In genomic region chr2:88129313-88129959, GRCh38 we compare ENCODE assay signal across 1 cellular context.
TF ChIP-seq lines count a peak whose summit lies in the region.

No MANE protein-coding gene starts in this region.

TF ChIP-seq in HepG2, 621 proteins besides CTCF, POLR2A, EP300 and RAD21:
- TF ChIP-seq BCL3 (CRISPR knock-in tag; IDR thresholded peaks at IDR 0.05), result peak; percentile 46; the same call in 1 of the 2 replicates
- 0 out of 2 replicates have a peak, but pooled peaks have one; percentile 30 for TF ChIP-seq ZNF30 (CRISPR knock-in tag; IDR thresholded peaks at IDR 0.05)
- TF ChIP-seq ZNF407 (CRISPR knock-in tag; IDR thresholded peaks at IDR 0.05; ENCODE audit: not compliant biosample characterization), result peak; percentile 51
- TF ChIP-seq MTF2 (CRISPR knock-in tag; IDR thresholded peaks at IDR 0.05; ENCODE audit: borderline replicate concordance), result 0 out of 2 replicates have a peak, but pooled peaks have one; percentile 42
- no peak for TF ChIP-seq MLLT10 (CRISPR knock-in tag; IDR thresholded peaks at IDR 0.05)
- TF ChIP-seq ZNF3 (CRISPR knock-in tag; IDR thresholded peaks at IDR 0.05), result no peak
- 0 out of 2 replicates have a peak, but pooled peaks have one; percentile 31 for TF ChIP-seq ZMYM4 (CRISPR knock-in tag; IDR thresholded peaks at IDR 0.05)
- peak; percentile 80 for TF ChIP-seq ZNF274 (CRISPR knock-in tag; IDR thresholded peaks at IDR 0.05)
- 0 out of 2 replicates have a peak, but pooled peaks have one; percentile 36 for TF ChIP-seq FOXC1 (CRISPR knock-in tag; IDR thresholded peaks at IDR 0.05; ENCODE audit: borderline replicate concordance)
- 0 out of 2 replicates have a peak, but pooled peaks have one; percentile 26 for TF ChIP-seq ZIK1 (CRISPR knock-in tag; IDR thresholded peaks at IDR 0.05; ENCODE audit: borderline replicate concordance, low read depth)
- peak; percentile 14 for TF ChIP-seq TEAD3 (CRISPR knock-in tag; optimal IDR thresholded peaks at IDR 0.05; ENCODE audit: borderline replicate concordance)
- no peak for TF ChIP-seq ZNF430 (CRISPR knock-in tag; IDR thresholded peaks at IDR 0.05)
- peak; percentile 7; the same call in 1 of the 2 replicates for TF ChIP-seq ZBTB38 (CRISPR knock-in tag; IDR thresholded peaks at IDR 0.05)
- TF ChIP-seq SMAD1 (CRISPR knock-in tag; IDR thresholded peaks at IDR 0.05; ENCODE audit: borderline replicate concordance, low read depth), result 0 out of 2 replicates have a peak, but pooled peaks have one; percentile 18
- TF ChIP-seq ZNF616 (CRISPR knock-in tag; IDR thresholded peaks at IDR 0.05; ENCODE audit: low read depth), result 0 out of 2 replicates have a peak, but pooled peaks have one; percentile 18
- 0 out of 2 replicates have a peak, but pooled peaks have one; percentile 35 for TF ChIP-seq ARID4A (CRISPR knock-in tag; IDR thresholded peaks at IDR 0.05; ENCODE audit: borderline replicate concordance)
- peak; percentile 11; the same call in 1 of the 2 replicates for TF ChIP-seq SRY (CRISPR knock-in tag; IDR thresholded peaks at IDR 0.05)
- TF ChIP-seq ZNF841 (CRISPR knock-in tag; IDR thresholded peaks at IDR 0.05; ENCODE audit: borderline replicate concordance), result no peak
- TF ChIP-seq KLF13 (CRISPR knock-in tag; IDR thresholded peaks at IDR 0.05), result peak; percentile 41; the same call in 1 of the 2 replicates
- TF ChIP-seq, protein P1, sequence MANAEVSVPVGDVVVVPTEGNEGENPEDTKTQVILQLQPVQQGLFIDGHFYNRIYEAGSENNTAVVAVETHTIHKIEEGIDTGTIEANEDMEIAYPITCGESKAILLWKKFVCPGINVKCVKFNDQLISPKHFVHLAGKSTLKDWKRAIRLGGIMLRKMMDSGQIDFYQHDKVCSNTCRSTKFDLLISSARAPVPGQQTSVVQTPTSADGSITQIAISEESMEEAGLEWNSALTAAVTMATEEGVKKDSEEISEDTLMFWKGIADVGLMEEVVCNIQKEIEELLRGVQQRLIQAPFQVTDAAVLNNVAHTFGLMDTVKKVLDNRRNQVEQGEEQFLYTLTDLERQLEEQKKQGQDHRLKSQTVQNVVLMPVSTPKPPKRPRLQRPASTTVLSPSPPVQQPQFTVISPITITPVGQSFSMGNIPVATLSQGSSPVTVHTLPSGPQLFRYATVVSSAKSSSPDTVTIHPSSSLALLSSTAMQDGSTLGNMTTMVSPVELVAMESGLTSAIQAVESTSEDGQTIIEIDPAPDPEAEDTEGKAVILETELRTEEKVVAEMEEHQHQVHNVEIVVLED (CRISPR knock-in tag; IDR thresholded peaks at IDR 0.05; ENCODE audit: borderline replicate concordance), result 0 out of 2 replicates have a peak, but pooled peaks have one; percentile 12
- 0 out of 2 replicates have a peak, but pooled peaks have one; percentile 16 for TF ChIP-seq WIZ (CRISPR knock-in tag; IDR thresholded peaks at IDR 0.05)
- TF ChIP-seq ZNF598 (CRISPR knock-in tag; IDR thresholded peaks at IDR 0.05; ENCODE audit: borderline replicate concordance), result peak; percentile 80; the same call in 1 of the 2 replicates
- TF ChIP-seq ETV5 (CRISPR knock-in tag; IDR thresholded peaks at IDR 0.05; ENCODE audit: borderline replicate concordance), result no peak
- TF ChIP-seq ZNF136 (CRISPR knock-in tag; IDR thresholded peaks at IDR 0.05; ENCODE audit: low read depth), result 0 out of 2 replicates have a peak, but pooled peaks have one; percentile 27
- TF ChIP-seq, protein P2, sequence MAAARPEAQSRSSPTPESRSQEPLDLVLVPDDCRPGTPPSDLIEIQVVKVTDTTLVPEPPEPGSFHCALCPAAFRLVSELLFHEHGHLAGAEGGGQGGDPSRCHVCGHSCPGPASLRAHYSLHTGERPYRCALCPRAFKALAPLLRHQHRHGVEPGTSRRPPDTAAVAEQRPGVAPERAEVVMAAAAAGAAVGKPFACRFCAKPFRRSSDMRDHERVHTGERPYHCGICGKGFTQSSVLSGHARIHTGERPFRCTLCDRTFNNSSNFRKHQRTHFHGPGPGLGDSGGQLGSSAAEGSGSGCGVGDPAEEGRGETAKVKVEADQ (CRISPR knock-in tag; IDR thresholded peaks at IDR 0.05; ENCODE audit: borderline replicate concordance), result 0 out of 2 replicates have a peak, but pooled peaks have one; percentile 41
- TF ChIP-seq ZNF883 (CRISPR knock-in tag; IDR thresholded peaks at IDR 0.05; ENCODE audit: not compliant biosample characterization), result peak; percentile 55
